25 cellular contexts compared by ENCODE assay signal in genomic region chr15:88013111-88013510, GRCh38.
"Had no signal": no experiment of that assay in that cellular context is flagged by ENCODE, and none has a peak within 500 bp of the region (broad histone marks: within the 10 kb centered on the region; RNA-seq: fewer than 3 reads in every experiment).

No MANE protein-coding gene starts in this region.

- DNase-seq: colonic mucosa; cortex of kidney; dermis blood vessel endothelial cell; dorsolateral prefrontal cortex; effector CD4-positive, alpha-beta T cell; effector CD8-positive, alpha-beta T cell; effector memory CD4-positive, alpha-beta T cell; effector memory CD8-positive, alpha-beta T cell; endodermal cell; erythroblast; esophagus squamous epithelium; foreskin fibroblast; foreskin keratinocyte; foreskin melanocyte; gastrocnemius medialis; glutamatergic neuron; head of caudate nucleus; heart left ventricle; heart right ventricle had no signal

- H3K4me3 ChIP-seq: colonic mucosa, coronary artery, dorsolateral prefrontal cortex, esophagus muscularis mucosa, esophagus squamous epithelium, gastrocnemius medialis, gastroesophageal sphincter, heart left ventricle, heart right ventricle had no signal

- H3K9me3 ChIP-seq: colonic mucosa, esophagus muscularis mucosa, esophagus squamous epithelium, gastrocnemius medialis, gastroesophageal sphincter, heart left ventricle, heart right ventricle had no signal

- ATAC-seq: effector memory CD8-positive, alpha-beta T cell; esophagus mucosa; foreskin keratinocyte; gastrocnemius medialis; gastroesophageal sphincter; heart left ventricle; heart right ventricle had no signal

- H3K27ac ChIP-seq: colonic mucosa, coronary artery, epithelial cell of prostate, esophagus muscularis mucosa, esophagus squamous epithelium, foreskin keratinocyte, gastrocnemius medialis, gastroesophageal sphincter, heart left ventricle, heart right ventricle had no signal

- H3K27ac Mint-ChIP-seq: dendritic cell treated with granulocyte-macrophage colony-stimulating factor and Interleukin-4, amounts not matched to agents 40 ng/mL and 50 ng/mL, for 4 days; effector memory CD8-positive, alpha-beta T cell; endodermal cell had no signal

- H3K4me1 ChIP-seq: colonic mucosa, foreskin keratinocyte, gastrocnemius medialis had no signal

- H3K27me3 ChIP-seq: colonic mucosa, dorsolateral prefrontal cortex, esophagus squamous epithelium, foreskin keratinocyte, gastrocnemius medialis, gastroesophageal sphincter, heart left ventricle had no signal

- H3K4me3 Mint-ChIP-seq: dendritic cell treated with granulocyte-macrophage colony-stimulating factor and Interleukin-4, amounts not matched to agents 40 ng/mL and 50 ng/mL, for 4 days; effector memory CD8-positive, alpha-beta T cell; endodermal cell had no signal

- H3K9me3 Mint-ChIP-seq: dendritic cell treated with granulocyte-macrophage colony-stimulating factor and Interleukin-4, amounts not matched to agents 40 ng/mL and 50 ng/mL, for 4 days; effector memory CD8-positive, alpha-beta T cell; endodermal cell had no signal

- H3K36me3 ChIP-seq: colonic mucosa, esophagus muscularis mucosa, esophagus squamous epithelium, gastrocnemius medialis, gastroesophageal sphincter, heart left ventricle, heart right ventricle had no signal
